29 cellular contexts compared by ENCODE assay signal in the genomic region with DNA sequence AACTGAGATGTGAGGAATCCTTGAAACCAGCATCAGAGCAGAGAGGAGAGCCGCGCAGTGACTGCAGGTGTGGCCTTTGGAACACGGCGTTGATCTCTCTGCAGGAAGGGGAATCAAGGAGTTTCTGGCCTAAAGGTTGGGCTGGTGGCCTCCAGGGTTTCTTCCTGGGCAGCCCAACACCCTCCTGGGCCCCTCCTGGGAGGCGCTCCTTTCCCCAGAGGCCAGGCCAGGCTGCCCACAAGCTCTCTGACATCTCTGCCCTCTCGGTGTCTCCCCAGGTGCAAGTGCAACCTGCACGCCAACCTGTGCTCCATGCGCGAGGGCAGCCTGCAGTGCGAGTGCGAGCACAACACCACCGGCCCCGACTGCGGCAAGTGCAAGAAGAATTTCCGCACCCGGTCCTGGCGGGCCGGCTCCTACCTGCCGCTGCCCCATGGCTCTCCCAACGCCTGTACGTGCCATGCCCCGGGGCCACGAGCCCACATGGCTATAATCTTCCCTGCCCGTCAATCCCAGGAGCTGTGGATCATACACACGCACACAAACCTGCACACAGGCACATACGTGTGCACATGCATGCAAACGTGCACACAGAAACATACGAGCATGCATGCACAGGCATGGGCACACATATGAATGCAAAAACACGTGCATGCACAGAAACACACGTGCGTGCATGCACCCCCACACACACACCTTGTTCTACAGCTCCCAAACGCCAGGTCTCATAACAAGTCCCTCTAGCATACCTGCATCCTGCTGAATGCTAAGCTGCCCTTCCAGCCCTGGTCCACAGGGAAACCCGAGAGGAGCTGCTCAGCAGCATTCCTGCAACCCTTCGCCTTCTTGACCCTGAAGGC.
"Had no signal": no experiment of that assay in that cellular context is flagged by ENCODE, and none has a peak within 500 bp of the region (broad histone marks: within the 10 kb centered on the region; RNA-seq: fewer than 3 reads in every experiment).

No MANE protein-coding gene starts in this region.

- H3K36me3 ChIP-seq: lower lobe of right lung, ovary, right atrium auricular region, stomach, thyroid gland, transverse colon, upper lobe of left lung, vagina had no signal

- H3K4me3 ChIP-seq: lower lobe of right lung, ovary, right atrium auricular region, skin epidermis, stomach, testis, thyroid gland, transverse colon, upper lobe of left lung, vagina had no signal

- H3K4me1 ChIP-seq: lower lobe of right lung, right atrium auricular region, stomach, thyroid gland, transverse colon, vagina had no signal

- DNase-seq: kidney glomerular epithelial cell; left cardiac atrium; lower lobe of right lung; mammary epithelial cell; mesenchymal stem cell; naive thymus-derived CD8-positive, alpha-beta T cell; occipital lobe; ovary; stimulated activated CD4-positive, alpha-beta T cell treated with anti-CD3 and anti-CD28 coated beads, Interleukin-12 subunit alpha, Interleukin-12 subunit beta, amount 100 ng/mL, for 4 hours; stimulated activated CD4-positive, alpha-beta T cell treated with anti-CD3 and anti-CD28 coated beads, Interleukin-15, amount 100 ng/mL, for 24 hours; stimulated activated CD4-positive, alpha-beta T cell treated with anti-CD3 and anti-CD28 coated beads, Interleukin-2, amount 100 ng/mL, for 24 hours; stimulated activated CD4-positive, alpha-beta T cell treated with anti-CD3 and anti-CD28 coated beads, Interleukin-4, amount 100 ng/mL, for 1 hour; stimulated activated naive B cell treated with anti-CD40 and anti-IgM and Interleukin-4, amounts not matched to agents 10 μg/mL and 1 μg/mL and 100 μg/mL, for 72 hours; stimulated activated naive CD8-positive, alpha-beta T cell treated with anti-CD3 and anti-CD28 coated beads, Interleukin-15, Interleukin-2, amounts not matched to agents 100 U/mL and 50 U/mL, for 24 hours; stomach; testis; thyroid gland; transverse colon; upper lobe of left lung had no signal

- ATAC-seq: left cardiac atrium; left lobe of liver; lower lobe of right lung; naive thymus-derived CD8-positive, alpha-beta T cell; sciatic nerve; stimulated activated naive B cell treated with anti-CD40 and anti-IgM and Interleukin-4, amounts not matched to agents 10 μg/mL and 1 μg/mL and 100 μg/mL, for 72 hours; stimulated activated naive CD8-positive, alpha-beta T cell treated with anti-CD3 and anti-CD28 coated beads, Interleukin-15, Interleukin-2, amounts not matched to agents 100 U/mL and 50 U/mL, for 24 hours had no signal

- H3K27ac Mint-ChIP-seq: nephron; progenitor cell of endocrine pancreas; stimulated activated naive B cell treated with anti-CD40 and anti-IgM and Interleukin-4, amounts not matched to agents 10 μg/mL and 1 μg/mL and 100 μg/mL, for 72 hours had no signal

- FAIRE-seq: keratinocyte had no signal

- H3K9me3 Mint-ChIP-seq: naive thymus-derived CD8-positive, alpha-beta T cell; nephron; neural crest cell; stimulated activated naive B cell treated with anti-CD40 and anti-IgM and Interleukin-4, amounts not matched to agents 10 μg/mL and 1 μg/mL and 100 μg/mL, for 72 hours had no signal

- H3K36me3 Mint-ChIP-seq: naive thymus-derived CD8-positive, alpha-beta T cell; stimulated activated naive B cell treated with anti-CD40 and anti-IgM and Interleukin-4, amounts not matched to agents 10 μg/mL and 1 μg/mL and 100 μg/mL, for 72 hours had no signal

- H3K27ac ChIP-seq: lower lobe of right lung, neutrophil, ovary, right atrium auricular region, skin epidermis, stomach, testis, thyroid gland, transverse colon, upper lobe of left lung, vagina had no signal

- H3K27me3 ChIP-seq: neutrophil, ovary, right atrium auricular region, testis, thyroid gland, upper lobe of left lung, vagina had no signal

- H3K9me3 ChIP-seq: lower lobe of right lung, neutrophil, ovary, right atrium auricular region, stomach, testis, thyroid gland, transverse colon, upper lobe of left lung, vagina had no signal

- H3K4me3 Mint-ChIP-seq: naive thymus-derived CD8-positive, alpha-beta T cell; nephron; neural crest cell; stimulated activated naive B cell treated with anti-CD40 and anti-IgM and Interleukin-4, amounts not matched to agents 10 μg/mL and 1 μg/mL and 100 μg/mL, for 72 hours had no signal

- H3K4me1 Mint-ChIP-seq: nephron, neural crest cell had no signal
